Comparison of ENCODE assay signal across 2 cellular contexts in genomic region chr21:35505067-35505466, GRCh38.
TF ChIP-seq lines count a peak whose summit lies in the region.

No MANE protein-coding gene starts in this region.

TF ChIP-seq in GM23338, 12 proteins besides CTCF, POLR2A, EP300 and RAD21:
- TF ChIP-seq REST (IDR thresholded peaks at IDR 0.05; ENCODE audit: unreplicated experiment): no peak
- no peak for TF ChIP-seq ZNF331 (CRISPR knock-in tag; IDR thresholded peaks at IDR 0.05; ENCODE audit: low read depth)
- TF ChIP-seq, protein P1, sequence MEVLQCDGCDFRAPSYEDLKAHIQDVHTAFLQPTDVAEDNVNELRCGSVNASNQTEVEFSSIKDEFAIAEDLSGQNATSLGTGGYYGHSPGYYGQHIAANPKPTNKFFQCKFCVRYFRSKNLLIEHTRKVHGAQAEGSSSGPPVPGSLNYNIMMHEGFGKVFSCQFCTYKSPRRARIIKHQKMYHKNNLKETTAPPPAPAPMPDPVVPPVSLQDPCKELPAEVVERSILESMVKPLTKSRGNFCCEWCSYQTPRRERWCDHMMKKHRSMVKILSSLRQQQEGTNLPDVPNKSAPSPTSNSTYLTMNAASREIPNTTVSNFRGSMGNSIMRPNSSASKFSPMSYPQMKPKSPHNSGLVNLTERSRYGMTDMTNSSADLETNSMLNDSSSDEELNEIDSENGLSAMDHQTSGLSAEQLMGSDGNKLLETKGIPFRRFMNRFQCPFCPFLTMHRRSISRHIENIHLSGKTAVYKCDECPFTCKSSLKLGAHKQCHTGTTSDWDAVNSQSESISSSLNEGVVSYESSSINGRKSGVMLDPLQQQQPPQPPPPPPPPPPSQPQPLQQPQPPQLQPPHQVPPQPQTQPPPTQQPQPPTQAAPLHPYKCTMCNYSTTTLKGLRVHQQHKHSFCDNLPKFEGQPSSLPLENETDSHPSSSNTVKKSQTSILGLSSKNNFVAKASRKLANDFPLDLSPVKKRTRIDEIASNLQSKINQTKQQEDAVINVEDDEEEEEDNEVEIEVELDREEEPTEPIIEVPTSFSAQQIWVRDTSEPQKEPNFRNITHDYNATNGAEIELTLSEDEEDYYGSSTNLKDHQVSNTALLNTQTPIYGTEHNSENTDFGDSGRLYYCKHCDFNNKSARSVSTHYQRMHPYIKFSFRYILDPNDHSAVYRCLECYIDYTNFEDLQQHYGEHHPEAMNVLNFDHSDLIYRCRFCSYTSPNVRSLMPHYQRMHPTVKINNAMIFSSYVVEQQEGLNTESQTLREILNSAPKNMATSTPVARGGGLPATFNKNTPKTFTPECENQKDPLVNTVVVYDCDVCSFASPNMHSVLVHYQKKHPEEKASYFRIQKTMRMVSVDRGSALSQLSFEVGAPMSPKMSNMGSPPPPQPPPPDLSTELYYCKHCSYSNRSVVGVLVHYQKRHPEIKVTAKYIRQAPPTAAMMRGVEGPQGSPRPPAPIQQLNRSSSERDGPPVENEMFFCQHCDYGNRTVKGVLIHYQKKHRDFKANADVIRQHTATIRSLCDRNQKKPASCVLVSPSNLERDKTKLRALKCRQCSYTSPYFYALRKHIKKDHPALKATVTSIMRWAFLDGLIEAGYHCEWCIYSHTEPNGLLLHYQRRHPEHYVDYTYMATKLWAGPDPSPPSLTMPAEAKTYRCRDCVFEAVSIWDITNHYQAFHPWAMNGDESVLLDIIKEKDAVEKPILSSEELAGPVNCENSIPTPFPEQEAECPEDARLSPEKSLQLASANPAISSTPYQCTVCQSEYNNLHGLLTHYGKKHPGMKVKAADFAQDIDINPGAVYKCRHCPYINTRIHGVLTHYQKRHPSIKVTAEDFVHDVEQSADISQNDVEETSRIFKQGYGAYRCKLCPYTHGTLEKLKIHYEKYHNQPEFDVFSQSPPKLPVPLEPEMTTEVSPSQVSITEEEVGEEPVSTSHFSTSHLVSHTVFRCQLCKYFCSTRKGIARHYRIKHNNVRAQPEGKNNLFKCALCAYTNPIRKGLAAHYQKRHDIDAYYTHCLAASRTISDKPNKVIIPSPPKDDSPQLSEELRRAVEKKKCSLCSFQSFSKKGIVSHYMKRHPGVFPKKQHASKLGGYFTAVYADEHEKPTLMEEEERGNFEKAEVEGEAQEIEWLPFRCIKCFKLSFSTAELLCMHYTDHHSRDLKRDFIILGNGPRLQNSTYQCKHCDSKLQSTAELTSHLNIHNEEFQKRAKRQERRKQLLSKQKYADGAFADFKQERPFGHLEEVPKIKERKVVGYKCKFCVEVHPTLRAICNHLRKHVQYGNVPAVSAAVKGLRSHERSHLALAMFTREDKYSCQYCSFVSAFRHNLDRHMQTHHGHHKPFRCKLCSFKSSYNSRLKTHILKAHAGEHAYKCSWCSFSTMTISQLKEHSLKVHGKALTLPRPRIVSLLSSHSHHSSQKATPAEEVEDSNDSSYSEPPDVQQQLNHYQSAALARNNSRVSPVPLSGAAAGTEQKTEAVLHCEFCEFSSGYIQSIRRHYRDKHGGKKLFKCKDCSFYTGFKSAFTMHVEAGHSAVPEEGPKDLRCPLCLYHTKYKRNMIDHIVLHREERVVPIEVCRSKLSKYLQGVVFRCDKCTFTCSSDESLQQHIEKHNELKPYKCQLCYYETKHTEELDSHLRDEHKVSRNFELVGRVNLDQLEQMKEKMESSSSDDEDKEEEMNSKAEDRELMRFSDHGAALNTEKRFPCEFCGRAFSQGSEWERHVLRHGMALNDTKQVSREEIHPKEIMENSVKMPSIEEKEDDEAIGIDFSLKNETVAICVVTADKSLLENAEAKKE (CRISPR knock-in tag; IDR thresholded peaks at IDR 0.05): no peak
- TF ChIP-seq EZH2phosphoT487 (IDR thresholded peaks at IDR 0.05; ENCODE audit: unreplicated experiment): no peak
- TF ChIP-seq STAT1 (IDR thresholded peaks at IDR 0.05; ENCODE audit: unreplicated experiment): no peak
- no peak for TF ChIP-seq EZH2 (IDR thresholded peaks at IDR 0.05; ENCODE audit: low read depth, unreplicated experiment)
- TF ChIP-seq, protein P2, sequence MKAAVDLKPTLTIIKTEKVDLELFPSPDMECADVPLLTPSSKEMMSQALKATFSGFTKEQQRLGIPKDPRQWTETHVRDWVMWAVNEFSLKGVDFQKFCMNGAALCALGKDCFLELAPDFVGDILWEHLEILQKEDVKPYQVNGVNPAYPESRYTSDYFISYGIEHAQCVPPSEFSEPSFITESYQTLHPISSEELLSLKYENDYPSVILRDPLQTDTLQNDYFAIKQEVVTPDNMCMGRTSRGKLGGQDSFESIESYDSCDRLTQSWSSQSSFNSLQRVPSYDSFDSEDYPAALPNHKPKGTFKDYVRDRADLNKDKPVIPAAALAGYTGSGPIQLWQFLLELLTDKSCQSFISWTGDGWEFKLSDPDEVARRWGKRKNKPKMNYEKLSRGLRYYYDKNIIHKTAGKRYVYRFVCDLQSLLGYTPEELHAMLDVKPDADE (IDR thresholded peaks at IDR 0.05): no peak
- no peak for TF ChIP-seq JUNB (IDR thresholded peaks at IDR 0.05; ENCODE audit: unreplicated experiment)
- no peak for TF ChIP-seq NANOG (IDR thresholded peaks at IDR 0.05; ENCODE audit: borderline replicate concordance)
- TF ChIP-seq ZNF114 (CRISPR knock-in tag; IDR thresholded peaks at IDR 0.05): no peak
- TF ChIP-seq CREB1 (CRISPR knock-in tag; IDR thresholded peaks at IDR 0.05; ENCODE audit: low read depth): no peak
- no peak for TF ChIP-seq POLR2AphosphoS5 (IDR thresholded peaks at IDR 0.05; ENCODE audit: low read depth)
TF ChIP-seq in GM23338: peak in this region for 0.

TF ChIP-seq in H1, 55 proteins besides CTCF, POLR2A, EP300 and RAD21:
- no peak for TF ChIP-seq BACH1 (IDR thresholded peaks at IDR 0.05; ENCODE audit: low read length)
- no peak for TF ChIP-seq RNF2 (IDR thresholded peaks at IDR 0.05; ENCODE audit: borderline replicate concordance, low read depth, low read length, missing control alignments, poor library complexity, severe bottlenecking)
- TF ChIP-seq MAFK (IDR thresholded peaks at IDR 0.05; ENCODE audit: low read depth, low read length): no peak
- no peak for TF ChIP-seq CBX5 (IDR thresholded peaks at IDR 0.05; ENCODE audit: low read depth, low read length)
- no peak for TF ChIP-seq CTBP2 (IDR thresholded peaks at IDR 0.05; ENCODE audit: borderline replicate concordance, insufficient read depth, insufficient read length, low read length)
- no peak for TF ChIP-seq ZNF274 (IDR thresholded peaks at IDR 0.05; ENCODE audit: borderline replicate concordance, extremely low read depth, low read length)
- TF ChIP-seq CHD7 (IDR thresholded peaks at IDR 0.05; ENCODE audit: insufficient replicate concordance, low read length): no peak
- no peak for TF ChIP-seq SIN3A (conservative IDR thresholded peaks at IDR 0.05 in 1 of 2, IDR thresholded peaks at IDR 0.05 in 1 of 2; ENCODE audit: low read depth in 1 of 2, low read length in 2 of 2)
- TF ChIP-seq TCF12 (IDR thresholded peaks at IDR 0.05; ENCODE audit: low read depth, low read length): no peak
- TF ChIP-seq, protein P3, sequence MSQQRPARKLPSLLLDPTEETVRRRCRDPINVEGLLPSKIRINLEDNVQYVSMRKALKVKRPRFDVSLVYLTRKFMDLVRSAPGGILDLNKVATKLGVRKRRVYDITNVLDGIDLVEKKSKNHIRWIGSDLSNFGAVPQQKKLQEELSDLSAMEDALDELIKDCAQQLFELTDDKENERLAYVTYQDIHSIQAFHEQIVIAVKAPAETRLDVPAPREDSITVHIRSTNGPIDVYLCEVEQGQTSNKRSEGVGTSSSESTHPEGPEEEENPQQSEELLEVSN (IDR thresholded peaks at IDR 0.05): no peak
- TF ChIP-seq PHF8 (conservative IDR thresholded peaks at IDR 0.05; ENCODE audit: low read depth, low read length): no peak
- no peak for TF ChIP-seq GTF2F1 (IDR thresholded peaks at IDR 0.05; ENCODE audit: borderline replicate concordance, low read depth, low read length)
- no peak for TF ChIP-seq CEBPB (IDR thresholded peaks at IDR 0.05; ENCODE audit: low read depth, low read length)
TF ChIP-seq in H1: peak in this region for 0.
